14 cellular contexts compared by ENCODE assay signal in genomic region chr14:31297701-31298344, GRCh38.
A peak's percentile ranks its signal among the peaks of the same experiment; 100 is the strongest.
DNase-seq lines count a peak whose midpoint lies in the region; ATAC-seq and TF ChIP-seq lines count a peak whose summit lies in the region.
"Had no signal": no experiment of that assay in that cellular context is flagged by ENCODE, and none has a peak within 500 bp of the region (broad histone marks: within the 10 kb centered on the region; RNA-seq: fewer than 3 reads in every experiment).

No MANE protein-coding gene starts in this region.

- peak; percentile 10 to 49 for DNase-seq in foreskin fibroblast
- DNase-seq in COR-L47 (lab: John Stamatoyannopoulos, UW): no peak
- DNase-seq in HUDEP-2 (lab: John Stamatoyannopoulos, UW; ENCODE audit: unreplicated experiment in 76 of 76): no peak
- no peak for DNase-seq in NCI-H748 treated with DMSO at 0.1 percent for 48 hours (lab: John Stamatoyannopoulos, UW)
- DNase-seq in mucosa of descending colon: no peak
- DNase-seq: activated T-cell treated with anti-CD3 and anti-CD28 coated beads for 4 hours; CD8-positive, alpha-beta memory T cell; NCI-H1417 treated with DMSO at 0.1 percent for 48 hours; spleen; T1000 had no signal

- no peaks in the 10 kb centered on the region for H3K36me3 ChIP-seq in mucosa of descending colon (ENCODE audit: low read depth)

- TF ChIP-seq CTCF in foreskin fibroblast (IDR thresholded peaks at IDR 0.05; ENCODE audit: low read depth, low read length) (no peak), mucosa of descending colon (IDR thresholded peaks at IDR 0.05) (no peak)

- H3K4me1 ChIP-seq in mucosa of descending colon (ENCODE audit: low read depth): no peaks in the 10 kb centered on the region
- H3K4me1 ChIP-seq: spleen had no signal

- H3K4me3 ChIP-seq in foreskin fibroblast (ENCODE audit: low read depth in 1 of 2, low read length in 2 of 2): no peak overlapping the region
- no peak overlapping the region for H3K4me3 ChIP-seq in mucosa of descending colon
- H3K4me3 ChIP-seq: spleen had no signal

- no peaks in the 10 kb centered on the region for H3K9me3 ChIP-seq in mucosa of descending colon
- H3K9me3 ChIP-seq: spleen had no signal

- ATAC-seq in GM18508 (IDR thresholded peaks at IDR 0.05; ENCODE audit: insufficient read depth, unreplicated experiment) (peak; percentile 64), GM21786 (IDR thresholded peaks at IDR 0.05; ENCODE audit: unreplicated experiment) (peak; percentile 65), HG03575 (IDR thresholded peaks at IDR 0.05; ENCODE audit: extremely low read depth, insufficient number of reproducible peaks, low FRiP score, unreplicated experiment) (peak; percentile 48), mucosa of descending colon (no peak)
- ATAC-seq: stimulated activated memory B cell treated with anti-CD40 and anti-IgM and Interleukin-4, amounts not matched to agents 10 μg/mL and 1 μg/mL and 100 μg/mL, for 72 hours had no signal

- intact Hi-C loops in mucosa of descending colon (cut with DNase I, micrococcal nuclease): no loop called here

Comparison
In these comparisons a context has a peak if more than half of its experiments do, and no peak if none do; other contexts are left out.
1. DNase-seq: peak in foreskin fibroblast (2 of 2); none in COR-L47 (single experiment), HUDEP-2 (0 of 76), NCI-H748 treated with DMSO at 0.1 percent for 48 hours (single experiment) and mucosa of descending colon (0 of 3).